8 cellular contexts compared by ENCODE assay signal in genomic region chr13:80400164-80400767, GRCh38. TPM values are rescaled to one million over a fixed set of nuclear protein-coding genes. Genes with fewer than 3 reads are reported as not detected.
DNase-seq lines count a peak whose midpoint lies in the region; ATAC-seq lines count a peak whose summit lies in the region.
"Had no signal": no experiment of that assay in that cellular context is flagged by ENCODE, and none has a peak within 500 bp of the region (broad histone marks: within the 10 kb centered on the region; RNA-seq: fewer than 3 reads in every experiment).

No MANE protein-coding gene starts in this region.

- ATAC-seq in GM18511 (IDR thresholded peaks at IDR 0.05; ENCODE audit: unreplicated experiment) (peak; percentile 22), GM21447 (IDR thresholded peaks at IDR 0.05; ENCODE audit: unreplicated experiment) (peak; percentile 15), naive B cell (ENCODE audit: low read depth in 2 of 2) (peak; percentile 74 to 77)
- ATAC-seq: PC-3 had no signal

- WGBS in GM23248 (ENCODE audit: low coverage in 1 of 2, low lambda C conversion rate in 2 of 2, missing lambda C conversion rate in 2 of 2), 2 experiments: 21 to 22% methylated on average over 3 of the region's 3 CpGs

- no peak overlapping the region for H3K27ac ChIP-seq in GM23248

- no peaks in the 10 kb centered on the region for H3F3A ChIP-seq in GM23248 (ENCODE audit: insufficient read depth)

- H3K4me3 Mint-ChIP-seq in naive B cell: peak overlapping the region; percentile 23 to 80 (median 60)

- no peak overlapping the region for H2AFZ ChIP-seq in GM23248

- no peaks in the 10 kb centered on the region for H3K79me2 ChIP-seq in GM23248 (ENCODE audit: insufficient read depth)

- no peaks in the 10 kb centered on the region for H3K9me3 ChIP-seq in GM23248 (ENCODE audit: low read depth)

- H3K4me1 Mint-ChIP-seq in naive B cell: peaks cover 29 to 42% (median 31%) of the 10 kb centered on the region in 3 donors

- no peaks in the 10 kb centered on the region for H4K20me1 ChIP-seq in GM23248 (ENCODE audit: insufficient read depth)

- no peaks in the 10 kb centered on the region for H3K36me3 ChIP-seq in GM23248 (ENCODE audit: low read depth)

- in situ Hi-C loops in GM23248 (cut with MboI): no loop called here

- H3K27me3 ChIP-seq in GM23248 (replicated peaks; ENCODE audit: insufficient read depth): no peaks in the 10 kb centered on the region

- peak; percentile 46 for DNase-seq in NCI-H146 treated with DMSO at 0.1 percent for 48 hours (lab: John Stamatoyannopoulos, UW; ENCODE audit: unreplicated experiment)
- DNase-seq in naive B cell: peak; percentile 43
- no peak for DNase-seq in islet precursor cell
- no peak for DNase-seq in GM23248
- no peak for DNase-seq in HK-2 (ENCODE audit: unreplicated experiment)

- no peaks in the 10 kb centered on the region for H3K4me1 ChIP-seq in GM23248 (ENCODE audit: insufficient read depth)

- no peaks in the 10 kb centered on the region for H3K9me2 ChIP-seq in GM23248 (ENCODE audit: insufficient read depth)

- H3K27ac Mint-ChIP-seq in naive B cell: peak overlapping the region in 5 of 6 donors; percentile 13 to 75 (median 64)

- no peak overlapping the region for H3K4me2 ChIP-seq in GM23248 (ENCODE audit: unreplicated experiment)

- H3K4me3 ChIP-seq in GM23248: no peak overlapping the region

- H3K36me3 Mint-ChIP-seq in naive B cell: peaks cover 6 to 9% of the 10 kb centered on the region in 2 donors

- no peak overlapping the region for H3K9ac ChIP-seq in GM23248

- H3K27me3 Mint-ChIP-seq in naive B cell: no peaks in the 10 kb centered on the region

- peaks cover 9 to 14% (median 13%) of the 10 kb centered on the region in 7 donors for H3K9me3 Mint-ChIP-seq in naive B cell

RNA-seq across cellular contexts. Expression of gene SPRY2, which starts 59.3 kb away (rescaled TPM):
- polyA plus RNA-seq in naive B cell (ENCODE audit: low read depth in 6 of 6) (1 to 10 TPM in 3 of 6 donors, under 1 TPM in 3; 0.18 to 7.3 (median 1.2) TPM), GM23248 (2016; fragmentation: Nextera tagmentation; extraction: Ambion mirVana) (11.8 and 12.5 TPM in 2 replicates)
- total RNA-seq in GM23248 (2014; rRNA removed; shearing (Covaris generic)): 11.6 and 22.3 TPM in 2 replicates

Comparison
In these comparisons a context has a peak if more than half of its experiments do, and no peak if none do; other contexts are left out.
1. ATAC-seq: peak in every context shown above with its lines; median percentile 76 in naive B cell; 22 in GM18511; 15 in GM21447.
2. DNase-seq: peak in NCI-H146 treated with DMSO at 0.1 percent for 48 hours (single experiment) and naive B cell (single experiment); none in islet precursor cell (single experiment), GM23248 (single experiment) and HK-2 (single experiment).